Comparison of ENCODE assay signal across 1 cellular context in genomic region chr12:57899010-57899662, GRCh38.
TF ChIP-seq lines count a peak whose summit lies in the region.

No MANE protein-coding gene starts in this region.

TF ChIP-seq in HepG2, 621 proteins besides CTCF, POLR2A, EP300 and RAD21 (continued from another document):
- TF ChIP-seq REPIN1 (CRISPR knock-in tag; IDR thresholded peaks at IDR 0.05; ENCODE audit: borderline replicate concordance, low read depth) (no peak), ZBTB40 (IDR thresholded peaks at IDR 0.05) (no peak), ZBTB40 (CRISPR knock-in tag; IDR thresholded peaks at IDR 0.05) (no peak), ZNF451 (CRISPR knock-in tag; IDR thresholded peaks at IDR 0.05) (no peak), NFIC (IDR thresholded peaks at IDR 0.05; ENCODE audit: low read length) (no peak), TGIF2 (CRISPR knock-in tag; IDR thresholded peaks at IDR 0.05) (no peak), ELF3 (CRISPR knock-in tag; IDR thresholded peaks at IDR 0.05) (no peak), SP5 (CRISPR knock-in tag; IDR thresholded peaks at IDR 0.05; ENCODE audit: borderline replicate concordance, low read depth) (no peak), ZNF710 (CRISPR knock-in tag; IDR thresholded peaks at IDR 0.05; ENCODE audit: borderline replicate concordance) (no peak), FOXP4 (CRISPR knock-in tag; IDR thresholded peaks at IDR 0.05) (no peak), KAT8 (CRISPR knock-in tag; IDR thresholded peaks at IDR 0.05) (no peak)
- TF ChIP-seq, protein P1, sequence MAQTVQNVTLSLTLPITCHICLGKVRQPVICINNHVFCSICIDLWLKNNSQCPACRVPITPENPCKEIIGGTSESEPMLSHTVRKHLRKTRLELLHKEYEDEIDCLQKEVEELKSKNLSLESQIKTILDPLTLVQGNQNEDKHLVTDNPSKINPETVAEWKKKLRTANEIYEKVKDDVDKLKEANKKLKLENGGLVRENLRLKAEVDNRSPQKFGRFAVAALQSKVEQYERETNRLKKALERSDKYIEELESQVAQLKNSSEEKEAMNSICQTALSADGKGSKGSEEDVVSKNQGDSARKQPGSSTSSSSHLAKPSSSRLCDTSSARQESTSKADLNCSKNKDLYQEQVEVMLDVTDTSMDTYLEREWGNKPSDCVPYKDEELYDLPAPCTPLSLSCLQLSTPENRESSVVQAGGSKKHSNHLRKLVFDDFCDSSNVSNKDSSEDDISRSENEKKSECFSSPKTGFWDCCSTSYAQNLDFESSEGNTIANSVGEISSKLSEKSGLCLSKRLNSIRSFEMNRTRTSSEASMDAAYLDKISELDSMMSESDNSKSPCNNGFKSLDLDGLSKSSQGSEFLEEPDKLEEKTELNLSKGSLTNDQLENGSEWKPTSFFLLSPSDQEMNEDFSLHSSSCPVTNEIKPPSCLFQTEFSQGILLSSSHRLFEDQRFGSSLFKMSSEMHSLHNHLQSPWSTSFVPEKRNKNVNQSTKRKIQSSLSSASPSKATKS (CRISPR knock-in tag; IDR thresholded peaks at IDR 0.05): no peak
- TF ChIP-seq, protein P2, sequence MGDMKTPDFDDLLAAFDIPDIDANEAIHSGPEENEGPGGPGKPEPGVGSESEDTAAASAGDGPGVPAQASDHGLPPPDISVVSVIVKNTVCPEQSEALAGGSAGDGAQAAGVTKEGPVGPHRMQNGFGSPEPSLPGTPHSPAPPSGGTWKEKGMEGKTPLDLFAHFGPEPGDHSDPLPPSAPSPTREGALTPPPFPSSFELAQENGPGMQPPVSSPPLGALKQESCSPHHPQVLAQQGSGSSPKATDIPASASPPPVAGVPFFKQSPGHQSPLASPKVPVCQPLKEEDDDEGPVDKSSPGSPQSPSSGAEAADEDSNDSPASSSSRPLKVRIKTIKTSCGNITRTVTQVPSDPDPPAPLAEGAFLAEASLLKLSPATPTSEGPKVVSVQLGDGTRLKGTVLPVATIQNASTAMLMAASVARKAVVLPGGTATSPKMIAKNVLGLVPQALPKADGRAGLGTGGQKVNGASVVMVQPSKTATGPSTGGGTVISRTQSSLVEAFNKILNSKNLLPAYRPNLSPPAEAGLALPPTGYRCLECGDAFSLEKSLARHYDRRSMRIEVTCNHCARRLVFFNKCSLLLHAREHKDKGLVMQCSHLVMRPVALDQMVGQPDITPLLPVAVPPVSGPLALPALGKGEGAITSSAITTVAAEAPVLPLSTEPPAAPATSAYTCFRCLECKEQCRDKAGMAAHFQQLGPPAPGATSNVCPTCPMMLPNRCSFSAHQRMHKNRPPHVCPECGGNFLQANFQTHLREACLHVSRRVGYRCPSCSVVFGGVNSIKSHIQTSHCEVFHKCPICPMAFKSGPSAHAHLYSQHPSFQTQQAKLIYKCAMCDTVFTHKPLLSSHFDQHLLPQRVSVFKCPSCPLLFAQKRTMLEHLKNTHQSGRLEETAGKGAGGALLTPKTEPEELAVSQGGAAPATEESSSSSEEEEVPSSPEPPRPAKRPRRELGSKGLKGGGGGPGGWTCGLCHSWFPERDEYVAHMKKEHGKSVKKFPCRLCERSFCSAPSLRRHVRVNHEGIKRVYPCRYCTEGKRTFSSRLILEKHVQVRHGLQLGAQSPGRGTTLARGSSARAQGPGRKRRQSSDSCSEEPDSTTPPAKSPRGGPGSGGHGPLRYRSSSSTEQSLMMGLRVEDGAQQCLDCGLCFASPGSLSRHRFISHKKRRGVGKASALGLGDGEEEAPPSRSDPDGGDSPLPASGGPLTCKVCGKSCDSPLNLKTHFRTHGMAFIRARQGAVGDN (CRISPR knock-in tag; IDR thresholded peaks at IDR 0.05): no peak
